In the genomic region with DNA sequence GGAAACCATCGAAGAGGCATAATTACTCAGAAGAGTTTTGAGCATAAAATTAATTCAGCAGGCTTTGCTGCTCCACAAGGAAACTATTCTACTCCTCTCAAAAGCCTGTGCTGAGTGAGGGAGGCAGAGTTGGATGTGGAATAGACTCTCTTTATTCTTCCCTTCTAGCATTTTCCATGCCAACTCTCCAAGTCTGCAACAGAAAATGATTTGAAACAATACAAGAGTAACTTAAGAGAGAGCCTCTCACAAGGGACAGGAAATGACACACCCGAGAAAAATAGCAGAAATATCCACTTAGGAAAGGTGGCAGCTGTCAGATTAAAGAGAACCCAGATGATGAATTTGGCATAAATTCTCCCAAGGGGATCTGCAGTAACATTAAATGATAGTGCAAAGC, we compare ENCODE assay signal across 20 cellular contexts. TPM values are rescaled to one million over a fixed set of nuclear protein-coding genes. Genes with fewer than 3 reads are reported as not detected.
A peak's percentile ranks its signal among the peaks of the same experiment; 100 is the strongest.
DNase-seq lines count a peak whose midpoint lies in the region; FAIRE-seq lines count a peak whose summit lies in the region.
"Had no signal": no experiment of that assay in that cellular context is flagged by ENCODE, and none has a peak within 500 bp of the region (broad histone marks: within the 10 kb centered on the region; RNA-seq: fewer than 3 reads in every experiment).

No MANE protein-coding gene starts in this region.

- peak; percentile 21 for FAIRE-seq in frontal cortex (lab: Jason Lieb, UNC)
- FAIRE-seq: GM19239, K562 had no signal

- DNase-seq in NCI-H2171 treated with DMSO at 0.1 percent for 48 hours (lab: John Stamatoyannopoulos, UW) (peak; percentile 27), NCI-H2171 (lab: John Stamatoyannopoulos, UW) (no peak), MV-4-11 (lab: John Stamatoyannopoulos, UW) (peak; percentile 34), frontal cortex (ENCODE audit: low spot score in 2 of 2) (no peak), superior temporal gyrus (ENCODE audit: extremely low spot score) (peak; percentile 63), NAMALWA (ENCODE audit: low spot score) (no peak), HUDEP-2 (lab: John Stamatoyannopoulos, UW; ENCODE audit: unreplicated experiment in 76 of 76) (no peak)
- no peak for DNase-seq in activated CD4-positive, alpha-beta T cell treated with anti-CD3 and anti-CD28 coated beads for 4 hours
- DNase-seq: 8988T, Calu3, DMS79 treated with DMSO at 0.1 percent for 48 hours, GF-D8, MG63, NCI-H1417, NCI-H2029, NCI-H2227 treated with DMSO at 0.1 percent for 48 hours, NCI-H774, SJCRH30 had no signal

RNA-seq across cellular contexts. Expression of a gene that starts 26.3 kb away (rescaled TPM):
- total RNA-seq in frontal cortex, result 12.6 TPM
- total RNA-seq: Calu3, K562, SJCRH30 had no signal

Comparison
In these comparisons a context has a peak if more than half of its experiments do, and no peak if none do; other contexts are left out.
1. DNase-seq: peak in NCI-H2171 treated with DMSO at 0.1 percent for 48 hours (single experiment), MV-4-11 (single experiment) and superior temporal gyrus (single experiment); none in NCI-H2171 (single experiment), frontal cortex (0 of 2), NAMALWA (single experiment), HUDEP-2 (0 of 76) and activated CD4-positive, alpha-beta T cell treated with anti-CD3 and anti-CD28 coated beads for 4 hours (0 of 2).